Comparison of ENCODE assay signal across 1 cellular context in the genomic region with DNA sequence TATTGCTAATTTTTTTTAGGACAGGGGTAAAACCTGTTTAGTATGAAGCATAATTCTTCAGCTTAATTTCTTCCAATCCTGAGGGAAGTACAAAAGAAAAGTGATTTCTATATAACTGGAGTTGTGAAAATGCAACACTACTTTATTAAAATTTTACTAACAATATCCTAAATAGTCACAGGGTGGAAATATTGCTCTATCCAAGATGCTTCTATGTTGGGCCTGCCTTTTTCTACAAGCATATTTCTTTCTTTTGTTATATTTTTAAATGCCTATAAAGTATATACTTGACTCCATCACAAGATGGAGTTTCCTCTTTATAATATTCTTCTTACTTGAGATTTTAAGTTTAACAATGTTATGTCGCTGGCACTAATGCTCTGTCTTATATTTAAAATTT.
TF ChIP-seq lines count a peak whose summit lies in the region.

No MANE protein-coding gene starts in this region.

TF ChIP-seq in HCT116, 20 proteins besides CTCF, POLR2A, EP300 and RAD21 (continued from another document):
- TF ChIP-seq, protein P1, sequence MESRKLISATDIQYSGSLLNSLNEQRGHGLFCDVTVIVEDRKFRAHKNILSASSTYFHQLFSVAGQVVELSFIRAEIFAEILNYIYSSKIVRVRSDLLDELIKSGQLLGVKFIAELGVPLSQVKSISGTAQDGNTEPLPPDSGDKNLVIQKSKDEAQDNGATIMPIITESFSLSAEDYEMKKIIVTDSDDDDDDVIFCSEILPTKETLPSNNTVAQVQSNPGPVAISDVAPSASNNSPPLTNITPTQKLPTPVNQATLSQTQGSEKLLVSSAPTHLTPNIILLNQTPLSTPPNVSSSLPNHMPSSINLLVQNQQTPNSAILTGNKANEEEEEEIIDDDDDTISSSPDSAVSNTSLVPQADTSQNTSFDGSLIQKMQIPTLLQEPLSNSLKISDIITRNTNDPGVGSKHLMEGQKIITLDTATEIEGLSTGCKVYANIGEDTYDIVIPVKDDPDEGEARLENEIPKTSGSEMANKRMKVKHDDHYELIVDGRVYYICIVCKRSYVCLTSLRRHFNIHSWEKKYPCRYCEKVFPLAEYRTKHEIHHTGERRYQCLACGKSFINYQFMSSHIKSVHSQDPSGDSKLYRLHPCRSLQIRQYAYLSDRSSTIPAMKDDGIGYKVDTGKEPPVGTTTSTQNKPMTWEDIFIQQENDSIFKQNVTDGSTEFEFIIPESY (IDR thresholded peaks at IDR 0.05; ENCODE audit: extremely low read depth, insufficient replicate concordance, low read length): no peak
- TF ChIP-seq SRF (IDR thresholded peaks at IDR 0.05; ENCODE audit: low read depth) (no peak), MAX (IDR thresholded peaks at IDR 0.05) (no peak)
